In the genomic region with DNA sequence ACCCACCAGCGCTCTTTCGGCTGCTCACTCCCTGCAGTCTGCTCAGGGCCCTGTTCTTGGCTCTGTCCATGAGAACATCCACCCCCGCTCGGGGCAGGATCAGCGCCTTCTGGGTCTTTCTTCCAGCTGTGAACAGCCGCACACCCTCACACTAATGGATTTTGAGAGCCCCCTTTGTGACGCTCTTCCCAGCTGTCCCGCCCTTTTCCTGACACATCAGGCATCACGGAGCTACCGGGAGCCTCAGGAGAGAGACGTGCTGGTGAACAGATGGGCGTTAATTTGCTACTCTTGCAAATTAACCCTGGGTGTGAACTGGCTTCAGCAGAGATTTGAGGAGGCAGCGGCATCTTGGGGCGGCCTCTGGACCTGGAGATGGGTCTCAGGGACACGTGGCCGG, we compare ENCODE assay signal across 18 cellular contexts.
"Had no signal": no experiment of that assay in that cellular context is flagged by ENCODE, and none has a peak within 500 bp of the region (broad histone marks: within the 10 kb centered on the region; RNA-seq: fewer than 3 reads in every experiment).

No MANE protein-coding gene starts in this region.

- H3K27me3 ChIP-seq: right atrium auricular region, vagina had no signal

- H3K27ac ChIP-seq: right atrium auricular region, transverse colon, vagina had no signal

- H3K9me3 ChIP-seq: esophagus squamous epithelium, right atrium auricular region, transverse colon, vagina had no signal

- H3K27ac Mint-ChIP-seq: activated CD8-positive, alpha-beta T cell treated with anti-CD3 and anti-CD28 coated beads for 36 hours; T-helper 17 cell; WTC11 had no signal

- H3K4me3 Mint-ChIP-seq: activated CD8-positive, alpha-beta T cell treated with anti-CD3 and anti-CD28 coated beads for 36 hours; activated T-cell treated with anti-CD3 and anti-CD28 coated beads, Interleukin-2, amount 50 U/mL, for 4 hours; naive thymus-derived CD8-positive, alpha-beta T cell; T-helper 17 cell; WTC11 had no signal

- H3K36me3 Mint-ChIP-seq: WTC11 had no signal

- ATAC-seq: activated CD8-positive, alpha-beta T cell treated with anti-CD3 and anti-CD28 coated beads for 36 hours; activated T-cell treated with anti-CD3 and anti-CD28 coated beads, Interleukin-2, amount 50 U/mL, for 4 hours; naive thymus-derived CD8-positive, alpha-beta T cell; stimulated activated naive CD8-positive, alpha-beta T cell treated with anti-CD3 and anti-CD28 coated beads, Interleukin-15, Interleukin-2, amounts not matched to agents 100 U/mL and 50 U/mL, for 24 hours; T-helper 17 cell; WTC11 had no signal

- H3K9me3 Mint-ChIP-seq: activated T-cell treated with anti-CD3 and anti-CD28 coated beads, Interleukin-2, amount 50 U/mL, for 4 hours had no signal

- H3K36me3 ChIP-seq: esophagus squamous epithelium, right atrium auricular region, transverse colon, vagina had no signal

- H3K4me3 ChIP-seq: esophagus squamous epithelium, right atrium auricular region, skin epidermis, transverse colon, vagina had no signal

- DNase-seq: activated CD4-positive, alpha-beta T cell treated with anti-CD3 and anti-CD28 coated beads for 48 hours; activated CD8-positive, alpha-beta T cell treated with anti-CD3 and anti-CD28 coated beads for 36 hours; activated effector memory CD4-positive, alpha-beta T cell treated with Interleukin-2 at 50 U/mL for 16 hours; activated naive CD4-positive, alpha-beta T cell treated with anti-CD3 and anti-CD28 coated beads, Interleukin-2, amount 50 U/mL, for 16 hours; activated T-cell treated with anti-CD3 and anti-CD28 coated beads, Interleukin-2, amount 50 U/mL, for 4 hours; esophagus squamous epithelium; foreskin fibroblast; left cardiac atrium; naive thymus-derived CD8-positive, alpha-beta T cell; stimulated activated CD4-positive, alpha-beta T cell treated with anti-CD3 and anti-CD28 coated beads, Interleukin-4, amount 100 ng/mL, for 4 hours; stimulated activated CD8-positive, alpha-beta memory T cell treated with anti-CD3 and anti-CD28 coated beads, Interleukin-4, amount 100 ng/mL, for 48 hours; stimulated activated naive CD8-positive, alpha-beta T cell treated with anti-CD3 and anti-CD28 coated beads, Interleukin-15, Interleukin-2, amounts not matched to agents 100 U/mL and 50 U/mL, for 24 hours; T-helper 17 cell; transverse colon had no signal

- H3K4me1 ChIP-seq: transverse colon had no signal
